In the genomic region with DNA sequence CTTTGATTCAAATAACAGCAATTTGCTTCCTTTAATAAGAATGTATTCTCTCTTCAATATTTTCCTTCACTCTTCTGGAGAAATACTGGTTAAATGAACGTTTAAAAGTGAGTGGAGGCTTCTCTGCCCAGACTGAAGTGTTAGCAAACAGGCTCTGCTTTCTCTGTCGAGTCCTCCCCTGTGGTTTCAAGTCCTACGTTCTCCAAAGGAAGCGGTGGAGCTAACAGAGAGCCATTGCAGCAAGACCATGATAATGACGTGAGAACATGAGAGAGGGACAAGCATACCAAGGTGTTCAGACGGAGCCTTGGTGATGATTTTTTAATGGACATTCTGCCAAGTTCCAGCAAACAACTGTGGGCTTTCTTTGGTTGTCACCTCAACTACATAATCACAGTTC, we compare ENCODE assay signal across 17 cellular contexts. TPM values are rescaled to one million over a fixed set of nuclear protein-coding genes. Genes with fewer than 3 reads are reported as not detected.
DNase-seq lines count a peak whose midpoint lies in the region; ATAC-seq and TF ChIP-seq lines count a peak whose summit lies in the region.
"Had no signal": no experiment of that assay in that cellular context is flagged by ENCODE, and none has a peak within 500 bp of the region (broad histone marks: within the 10 kb centered on the region; RNA-seq: fewer than 3 reads in every experiment).

No MANE protein-coding gene starts in this region.

- POLR2A ChIA-PET in naive thymus-derived CD4-positive, alpha-beta T cell (lab: Charles Lee): interaction anchor here (0.8 kb wide), 1 partner anchor 1167 kb away, joined by 5 read pairs; no protein-coding TSS in a partner anchor
- POLR2A ChIA-PET in HEK293T (lab: Yijun Ruan, JAX): no interaction called here

- H3K27me3 Mint-ChIP-seq in naive thymus-derived CD4-positive, alpha-beta T cell: peaks cover 0 to 5% (median 0%) of the 10 kb centered on the region in 5 donors

- peak; percentile 40 for ATAC-seq in HG02798 (IDR thresholded peaks at IDR 0.05; ENCODE audit: poor library complexity, unreplicated experiment)
- peak; percentile 45 for ATAC-seq in naive thymus-derived CD4-positive, alpha-beta T cell
- ATAC-seq: K562 had no signal

- TF ChIP-seq CTCF in choroid plexus epithelial cell (conservative IDR thresholded peaks at IDR 0.05; ENCODE audit: low read depth, low read length): no peak

- H3K9me3 Mint-ChIP-seq in naive thymus-derived CD4-positive, alpha-beta T cell: peaks cover 0 to 7% (median 0%) of the 10 kb centered on the region in 11 donors
- H3K9me3 Mint-ChIP-seq: activated B cell treated with CpG ODN at 0.5 μM for 24 hours, nephron progenitor cell had no signal

- H3K9me3 ChIP-seq in naive thymus-derived CD4-positive, alpha-beta T cell (ENCODE audit: control insufficient read depth in 2 of 3, low read length in 3 of 3): no peaks in the 10 kb centered on the region
- H3K9me3 ChIP-seq: adrenal gland, spleen, thyroid gland had no signal

- H3K4me1 Mint-ChIP-seq in naive thymus-derived CD4-positive, alpha-beta T cell: peaks cover 0 to 2% (median 0%) of the 10 kb centered on the region in 7 donors
- H3K4me1 Mint-ChIP-seq: activated B cell treated with CpG ODN at 0.5 μM for 24 hours, nephron progenitor cell had no signal

- H3K27ac ChIP-seq in naive thymus-derived CD4-positive, alpha-beta T cell (ENCODE audit: low read depth, low read length): no peak overlapping the region
- H3K27ac ChIP-seq: dorsolateral prefrontal cortex, SK-N-MC had no signal

- no peaks in the 10 kb centered on the region for H3K36me3 ChIP-seq in naive thymus-derived CD4-positive, alpha-beta T cell (ENCODE audit: control insufficient read depth in 2 of 3, insufficient read depth in 3 of 3, low read length in 3 of 3)
- H3K36me3 ChIP-seq: adrenal gland, spleen, thyroid gland had no signal

- peak; percentile 3 for DNase-seq in NCI-H1092 treated with DMSO at 0.1 percent for 48 hours (lab: John Stamatoyannopoulos, UW)
- peak; percentile 32 for DNase-seq in choroid plexus epithelial cell (ENCODE audit: low read depth)
- DNase-seq in naive thymus-derived CD4-positive, alpha-beta T cell: no peak
- DNase-seq in activated T-cell treated with anti-CD3 and anti-CD28 coated beads, Interleukin-2, amount 50 U/mL, for 1 hour: no peak
- no peak for DNase-seq in stimulated activated CD4-positive, alpha-beta T cell treated with anti-CD3 and anti-CD28 coated beads, Interleukin-4, amount 100 ng/mL, for 24 hours
- no peak for DNase-seq in NCI-H2029 treated with DMSO at 0.1 percent for 48 hours (lab: John Stamatoyannopoulos, UW)
- no peak for DNase-seq in HEK293T (ENCODE audit: extremely low spot score)
- DNase-seq: activated B cell treated with CpG ODN at 0.5 μM for 24 hours, dorsolateral prefrontal cortex, NCI-H446 treated with DMSO at 0.1 percent for 48 hours, nephron progenitor cell, spleen, thyroid gland had no signal

- no peaks in the 10 kb centered on the region for H3K27me3 ChIP-seq in naive thymus-derived CD4-positive, alpha-beta T cell (ENCODE audit: control insufficient read depth in 2 of 2, insufficient read depth in 2 of 2, low read length in 2 of 2)
- H3K27me3 ChIP-seq: adrenal gland, dorsolateral prefrontal cortex, spleen, thyroid gland had no signal

- H3K4me1 ChIP-seq in naive thymus-derived CD4-positive, alpha-beta T cell (ENCODE audit: control insufficient read depth in 2 of 2, insufficient read depth in 2 of 2, low read length in 2 of 2): no peaks in the 10 kb centered on the region
- H3K4me1 ChIP-seq: adrenal gland, thyroid gland had no signal

- no peak overlapping the region for H3K4me3 Mint-ChIP-seq in naive thymus-derived CD4-positive, alpha-beta T cell
- H3K4me3 Mint-ChIP-seq: activated B cell treated with CpG ODN at 0.5 μM for 24 hours, nephron progenitor cell had no signal

- no peaks in the 10 kb centered on the region for H3K36me3 Mint-ChIP-seq in naive thymus-derived CD4-positive, alpha-beta T cell

- H3K4me3 ChIP-seq in choroid plexus epithelial cell (ENCODE audit: low read depth, low read length): no peak overlapping the region
- H3K4me3 ChIP-seq in naive thymus-derived CD4-positive, alpha-beta T cell (ENCODE audit: low read length): no peak overlapping the region
- H3K4me3 ChIP-seq: adrenal gland, dorsolateral prefrontal cortex, K562, SK-N-MC, spleen, thyroid gland had no signal

- CTCF ChIA-PET in naive thymus-derived CD4-positive, alpha-beta T cell (lab: Charles Lee): no interaction called here
- CTCF ChIA-PET in HEK293T (lab: Yijun Ruan, JAX): no interaction called here

- intact Hi-C loops in naive thymus-derived CD4-positive, alpha-beta T cell (cut with micrococcal nuclease): no loop called here

- no peak overlapping the region for H3K27ac Mint-ChIP-seq in naive thymus-derived CD4-positive, alpha-beta T cell
- H3K27ac Mint-ChIP-seq: activated B cell treated with CpG ODN at 0.5 μM for 24 hours, nephron progenitor cell had no signal

TF ChIP-seq in HEK293T, 16 proteins besides CTCF, POLR2A, EP300 and RAD21:
- TF ChIP-seq FOXM1 (IDR thresholded peaks at IDR 0.05; ENCODE audit: borderline replicate concordance) (no peak), FOXA1 (IDR thresholded peaks at IDR 0.05) (no peak), LEF1 (IDR thresholded peaks at IDR 0.05; ENCODE audit: borderline replicate concordance) (no peak), TARDBP (IDR thresholded peaks at IDR 0.05) (no peak), ZNF384 (IDR thresholded peaks at IDR 0.05) (no peak), SUZ12 (IDR thresholded peaks at IDR 0.05) (no peak), BHLHE40 (IDR thresholded peaks at IDR 0.05; ENCODE audit: borderline replicate concordance) (no peak)

RNA-seq across cellular contexts. Expression of a gene that starts 26.2 kb away (rescaled TPM):
- total RNA-seq in naive thymus-derived CD4-positive, alpha-beta T cell: 1 to 10 TPM in 3 of 5 experiments, under 1 TPM in 1, not detected in 1; 0.62 to 5.3 (median 3.0) TPM
- under 1 TPM in 1 of 2 donors, not detected in 1; 0.07 TPM for polyA plus RNA-seq in naive thymus-derived CD4-positive, alpha-beta T cell
- total RNA-seq: activated B cell treated with CpG ODN at 0.5 μM for 24 hours, K562 had no signal
- polyA plus RNA-seq: K562 had no signal

Comparison
In these comparisons a context has a peak if more than half of its experiments do, and no peak if none do; other contexts are left out.
1. DNase-seq: peak in NCI-H1092 treated with DMSO at 0.1 percent for 48 hours (single experiment) and choroid plexus epithelial cell (single experiment); none in naive thymus-derived CD4-positive, alpha-beta T cell (0 of 9), activated T-cell treated with anti-CD3 and anti-CD28 coated beads, Interleukin-2, amount 50 U/mL, for 1 hour (single experiment), stimulated activated CD4-positive, alpha-beta T cell treated with anti-CD3 and anti-CD28 coated beads, Interleukin-4, amount 100 ng/mL, for 24 hours (single experiment), NCI-H2029 treated with DMSO at 0.1 percent for 48 hours (single experiment) and HEK293T (single experiment).